ENCODE assay signal across 8 cellular contexts in the genomic region with DNA sequence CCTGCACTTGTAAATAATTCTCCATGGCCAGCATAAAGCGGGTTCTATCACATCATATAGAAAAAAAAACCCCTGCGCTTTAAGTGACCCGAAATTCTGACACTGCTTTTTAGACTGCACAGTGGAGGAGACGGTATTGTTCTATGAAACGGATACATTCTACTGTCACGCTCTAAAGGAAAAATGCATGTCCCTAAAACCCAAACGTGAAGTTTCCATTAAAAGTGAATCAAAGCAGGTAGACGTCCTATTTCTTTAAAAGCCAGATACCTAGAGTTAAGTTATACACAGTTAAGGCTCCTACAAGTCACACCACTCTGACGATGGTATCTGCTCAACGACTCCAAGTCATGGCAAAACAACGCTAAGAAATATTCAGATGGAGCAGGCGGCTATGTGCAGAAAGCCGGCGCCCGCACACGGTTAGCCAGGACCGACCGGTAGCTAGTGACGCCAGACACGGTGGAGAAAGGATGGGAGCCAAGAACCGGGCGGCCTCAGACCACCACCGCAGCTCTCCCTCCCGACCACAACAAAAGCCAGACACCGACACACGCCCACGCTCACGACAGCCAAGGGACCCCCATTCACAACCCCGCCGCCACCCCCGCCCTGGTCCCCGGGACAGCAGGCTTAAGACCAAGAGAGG. TPM values are rescaled to one million over a fixed set of nuclear protein-coding genes. Genes with fewer than 3 reads are reported as not detected.
DNase-seq lines count a peak whose midpoint lies in the region; ATAC-seq, FAIRE-seq and TF ChIP-seq lines count a peak whose summit lies in the region.

No MANE protein-coding gene starts in this region.

- CTCF ChIA-PET in HCT116 (lab: Charles Lee), result interaction anchor here (0.7 to 1.5 kb wide), 2 partner anchors 36 to 113 kb away, joined by 3 read pairs; no protein-coding TSS in a partner anchor
- CTCF ChIA-PET in GM12878 (lab: Yijun Ruan, JAX), result interaction anchor here (0.6 to 1.8 kb wide), 4 partner anchors 9 to 136 kb away, joined by 3 to 5 read pairs (median 4); no protein-coding TSS in a partner anchor

- POLR2A ChIA-PET in HCT116 (lab: Charles Lee) (interaction anchor here (0.7 to 2.4 kb wide), 6 partner anchors 15 to 77 kb away, joined by 3 to 10 read pairs (median 3); no protein-coding TSS in a partner anchor), GM12878 (lab: Charles Lee) (interaction anchor here (1.1 to 1.9 kb wide), 7 partner anchors 19 to 411 kb away, joined by 3 to 7 read pairs (median 4); a partner anchor contains a TSS)

- WGBS in GM12878 (ENCODE audit: insufficient coverage, insufficient replicate concordance, low lambda C conversion rate, missing lambda C conversion rate), result 2% methylated on average over 30 of the region's 32 CpGs

- H3K4me3 Mint-ChIP-seq in immature natural killer cell, result peak overlapping the region; percentile 85 to 96 (median 94)
- peak overlapping the region; percentile 92 for H3K4me3 Mint-ChIP-seq in stimulated activated memory B cell treated with anti-CD40 and anti-IgM and Interleukin-4, amounts not matched to agents 10 μg/mL and 1 μg/mL and 100 μg/mL, for 72 hours

- no peak for TF ChIP-seq EP300 in GM12878 (IDR thresholded peaks at IDR 0.05; ENCODE audit: borderline replicate concordance in 1 of 2, control insufficient read depth in 1 of 2, low read depth in 2 of 2, low read length in 2 of 2)

- TF ChIP-seq RAD21 in HCT116 (IDR thresholded peaks at IDR 0.05; ENCODE audit: low read depth) (no peak), GM12878 (IDR thresholded peaks at IDR 0.05; ENCODE audit: insufficient read depth, low read depth, low read length) (no peak)

- peaks cover 6 to 13% (median 10%) of the 10 kb centered on the region in 3 donors for H3K27me3 Mint-ChIP-seq in immature natural killer cell (ENCODE audit: low read depth in 3 of 3)
- no peaks in the 10 kb centered on the region for H3K27me3 Mint-ChIP-seq in stimulated activated memory B cell treated with anti-CD40 and anti-IgM and Interleukin-4, amounts not matched to agents 10 μg/mL and 1 μg/mL and 100 μg/mL, for 72 hours

- H3K4me1 ChIP-seq in HCT116 (ENCODE audit: control insufficient read depth in 1 of 2, insufficient read depth in 2 of 2, low read length in 2 of 2), result peaks cover 14 to 18% of the 10 kb centered on the region in 2 experiments
- peaks cover 3% of the 10 kb centered on the region for H3K4me1 ChIP-seq in GM12878 (ENCODE audit: control insufficient read depth, insufficient read depth, low read length)

- H3K9me3 Mint-ChIP-seq in immature natural killer cell, result no peaks in the 10 kb centered on the region
- H3K9me3 Mint-ChIP-seq in stimulated activated memory B cell treated with anti-CD40 and anti-IgM and Interleukin-4, amounts not matched to agents 10 μg/mL and 1 μg/mL and 100 μg/mL, for 72 hours, result no peaks in the 10 kb centered on the region

- H3K9me2 ChIP-seq in HCT116 (ENCODE audit: insufficient read depth), result no peaks in the 10 kb centered on the region

- DNase-seq in NCI-H524 (lab: John Stamatoyannopoulos, UW), result peak; percentile 3 to 57
- no peak for DNase-seq in NCI-H524 treated with DMSO at 0.1 percent for 48 hours (lab: John Stamatoyannopoulos, UW)
- no peak for DNase-seq in HCT116 (ENCODE audit: low read depth, low spot score)
- peak; percentile 16 for DNase-seq in NCI-H748 treated with DMSO at 0.1 percent for 48 hours (lab: John Stamatoyannopoulos, UW)
- no peak for DNase-seq in GM12878 (ENCODE audit: low read depth, low spot score)
- DNase-seq in immature natural killer cell, result peak in 1 of 3 donors; percentile 55

- peak overlapping the region; percentile 95 to 98 (median 96) for H3K27ac Mint-ChIP-seq in immature natural killer cell
- H3K27ac Mint-ChIP-seq in stimulated activated memory B cell treated with anti-CD40 and anti-IgM and Interleukin-4, amounts not matched to agents 10 μg/mL and 1 μg/mL and 100 μg/mL, for 72 hours, result peak overlapping the region; percentile 98

- peaks cover 38 to 45% of the 10 kb centered on the region in 2 donors for H3K4me1 Mint-ChIP-seq in immature natural killer cell
- peaks cover 39% of the 10 kb centered on the region for H3K4me1 Mint-ChIP-seq in stimulated activated memory B cell treated with anti-CD40 and anti-IgM and Interleukin-4, amounts not matched to agents 10 μg/mL and 1 μg/mL and 100 μg/mL, for 72 hours

- in situ Hi-C loops in GM12878 (cut with MboI), result no loop called here

- H3K36me3 Mint-ChIP-seq in immature natural killer cell, result peaks cover 4 to 19% (median 12%) of the 10 kb centered on the region in 3 donors
- peaks cover 23% of the 10 kb centered on the region for H3K36me3 Mint-ChIP-seq in stimulated activated memory B cell treated with anti-CD40 and anti-IgM and Interleukin-4, amounts not matched to agents 10 μg/mL and 1 μg/mL and 100 μg/mL, for 72 hours

- BruUV-seq in HCT116 (replicated peaks; lab: Mats Ljungman, UMichigan) (no TSS peak), GM12878 (replicated peaks; lab: Mats Ljungman, UMichigan) (no TSS peak)

- ATAC-seq in HCT116 (peak; percentile 10), GM12878 (peak; percentile 56), GM18870 (IDR thresholded peaks at IDR 0.05; ENCODE audit: unreplicated experiment) (no peak)
- ATAC-seq in stimulated activated memory B cell treated with anti-CD40 and anti-IgM and Interleukin-4, amounts not matched to agents 10 μg/mL and 1 μg/mL and 100 μg/mL, for 72 hours, result peak; percentile 40

- TF ChIP-seq CTCF in HCT116 (IDR thresholded peaks at IDR 0.05 in 2 of 3, conservative IDR thresholded peaks at IDR 0.05 in 1 of 3; ENCODE audit: borderline replicate concordance in 1 of 3, insufficient read depth in 1 of 3, low read depth in 2 of 3, low read length in 2 of 3), result no peak
- TF ChIP-seq CTCF in GM12878 (IDR thresholded peaks at IDR 0.05 in 2 of 3, conservative IDR thresholded peaks at IDR 0.05 in 1 of 3; ENCODE audit: control insufficient read depth in 2 of 3, extremely low read depth in 1 of 3, insufficient read depth in 1 of 3, low read depth in 3 of 3, low read length in 3 of 3), result no peak

- RAD21 ChIA-PET in HCT116 (lab: Charles Lee; ENCODE audit: low non-redundant PET in 1 of 2, low total read pairs in 2 of 2, uncharacterized antibody in 2 of 2, unreplicated experiment in 2 of 2), result interaction anchor here in 1 of 2 experiments (0.5 kb wide), 1 partner anchor 170 kb away, joined by 6 read pairs; no protein-coding TSS in a partner anchor
- RAD21 ChIA-PET in GM12878 (lab: Charles Lee; ENCODE audit: unreplicated experiment), result interaction anchor here (1.5 to 4.0 kb wide), 2 partner anchors 136 to 411 kb away, joined by 5 to 15 read pairs; no protein-coding TSS in a partner anchor

- H3K36me3 ChIP-seq in HCT116 (ENCODE audit: control insufficient read depth in 1 of 2, insufficient read depth in 2 of 2, low read length in 2 of 2) (peaks cover 16 to 20% of the 10 kb centered on the region in 2 experiments), GM12878 (ENCODE audit: control insufficient read depth in 2 of 2, insufficient read depth in 2 of 2, low read length in 1 of 2) (peaks cover 3 to 5% of the 10 kb centered on the region in 2 experiments; a peak in 3 of 4 replicates)

- H3K9ac ChIP-seq in HCT116 (ENCODE audit: low read length) (peak overlapping the region; percentile 94), GM12878 (ENCODE audit: control insufficient read depth, insufficient read depth, low read length) (peak overlapping the region; percentile 86)

- H3K4me3 ChIP-seq in HCT116 (replicated peaks in 1 of 2; ENCODE audit: low read depth in 1 of 2, low read length in 2 of 2), result peak overlapping the region; percentile 78 to 84
- H3K4me3 ChIP-seq in GM12878, result peak overlapping the region; percentile 99

- intact Hi-C loops in HCT116 (cut with micrococcal nuclease) (no loop called here), GM12878 (cut with micrococcal nuclease; ENCODE audit: unreplicated experiment) (loop anchor here (5.0 kb wide), 1 partner anchor 196 kb away; a partner anchor contains a TSS)

- FAIRE-seq in GM12878 (lab: Jason Lieb, UNC), result no peak

- H4K20me1 ChIP-seq in HCT116 (ENCODE audit: insufficient read depth) (peaks cover 11% of the 10 kb centered on the region; the same call in 1 of the 2 replicates), GM12878 (ENCODE audit: control insufficient read depth, insufficient read depth) (no peaks in the 10 kb centered on the region)

- H3K9me3 ChIP-seq in HCT116 (ENCODE audit: control insufficient read depth in 1 of 2, insufficient read depth in 1 of 2, low read depth in 1 of 2, low read length in 2 of 2), result no peaks in the 10 kb centered on the region
- no peaks in the 10 kb centered on the region for H3K9me3 ChIP-seq in GM12878 (replicated peaks; ENCODE audit: control insufficient read depth, insufficient read depth, low read length)

- H3K27me3 ChIP-seq in HCT116 (ENCODE audit: insufficient read depth, low read length) (no peaks in the 10 kb centered on the region), GM12878 (replicated peaks in 1 of 2; ENCODE audit: control insufficient read depth in 2 of 2, insufficient read depth in 2 of 2, low read length in 1 of 2) (no peaks in the 10 kb centered on the region)

- peak overlapping the region; percentile 100 for H3K4me2 ChIP-seq in HCT116 (ENCODE audit: low read length)
- peak overlapping the region; percentile 86 for H3K4me2 ChIP-seq in GM12878 (ENCODE audit: control insufficient read depth, insufficient read depth)

- no peak for TF ChIP-seq POLR2A in HCT116 (IDR thresholded peaks at IDR 0.05; ENCODE audit: borderline replicate concordance, extremely low read depth, insufficient read depth, insufficient read length)
- TF ChIP-seq POLR2A in GM12878 (IDR thresholded peaks at IDR 0.05; ENCODE audit: low read depth, low read length), result no peak

- H2AFZ ChIP-seq in HCT116 (ENCODE audit: low read depth, low read length, poor library complexity, severe bottlenecking) (no peak overlapping the region), GM12878 (ENCODE audit: control insufficient read depth, low read depth, low read length) (no peak overlapping the region)

- H3K79me2 ChIP-seq in HCT116 (ENCODE audit: insufficient read depth, low read length) (peaks cover 56% of the 10 kb centered on the region), GM12878 (ENCODE audit: control insufficient read depth, insufficient read depth, low read length) (peaks cover 43% of the 10 kb centered on the region)

- H3K27ac ChIP-seq in HCT116 (ENCODE audit: low read depth, low read length) (peak overlapping the region; percentile 96), GM12878 (ENCODE audit: control insufficient read depth, insufficient read depth) (peak overlapping the region; percentile 89)

- SMC1A ChIA-PET in GM12878 (lab: Charles Lee; ENCODE audit: uncharacterized antibody, unreplicated experiment), result interaction anchor here (1.1 to 1.7 kb wide), 3 partner anchors 113 to 136 kb away, joined by 3 to 4 read pairs (median 3); no protein-coding TSS in a partner anchor

RNA-seq across cellular contexts. Expression of a gene that starts 0.8 kb away (rescaled TPM):
- total RNA-seq in HCT116 (2021; ENCODE audit: unreplicated experiment) (245 TPM), GM12878 (2014; rRNA removed) (100 and 114 TPM in 2 replicates), GM12878 (2014; rRNA removed; fragmentation: Illumina TruSeq; extraction: Trizol) (404 and 421 TPM in 2 replicates), GM12878 (2021) (202 and 204 TPM in 2 replicates)
- 227 and 318 TPM in 2 replicates for polyA plus RNA-seq in HCT116 (2012)
- 141 and 142 TPM in 2 replicates for total RNA-seq in GM12878 (2013; cell fraction: nucleolus; rRNA removed)
- 197 TPM for polyA plus RNA-seq in GM12878 (2011; ENCODE audit: low read depth)
- polyA plus RNA-seq in GM12878 (2011; rRNA removed) (351 and 383 TPM in 2 replicates), GM12878 (2014; fragmentation: Illumina TruSeq; extraction: Trizol) (617 and 795 TPM in 2 replicates), GM12878 (2014; fragmentation: Nextera tagmentation; extraction: Ambion mirVana) (1,000 to 10,000 TPM; 1,587 to 1,686 TPM), GM12878 (2014; rRNA removed) (305 and 398 TPM in 2 replicates), GM12878 (2016; fragmentation: Nextera tagmentation; extraction: Ambion mirVana) (100 to 1,000 TPM; 868 to 919 TPM), immature natural killer cell (1,000 to 10,000 TPM in 2 of 3 donors, 100 to 1,000 TPM in 1; 955 to 1,349 (median 1,131) TPM)
- 151 TPM in 2 replicates for polyA plus RNA-seq in GM12878 (2011; cell fraction: cytosol; rRNA removed)
- 163 and 175 TPM in 2 replicates for polyA plus RNA-seq in GM12878 (2011; cell fraction: nucleus; rRNA removed)
- polyA plus RNA-seq in GM12878 (2012), result 274 and 324 TPM in 2 replicates
- 121 and 212 TPM in 2 replicates for polyA minus RNA-seq in GM12878 (2011; rRNA and poly(A)+ RNA removed)
- 60.8 and 63.6 TPM in 2 replicates for polyA minus RNA-seq in GM12878 (2011; cell fraction: cytosol; rRNA and poly(A)+ RNA removed)
- polyA minus RNA-seq in GM12878 (2011; cell fraction: nucleus; rRNA and poly(A)+ RNA removed), result 32.6 and 47.6 TPM in 2 replicates

RNA-seq across cellular contexts. Expression of a gene that starts 49.9 kb away (rescaled TPM):
- 167 TPM for total RNA-seq in HCT116 (2021; ENCODE audit: unreplicated experiment)
- polyA plus RNA-seq in HCT116 (2012), result 158 and 173 TPM in 2 replicates
- total RNA-seq in GM12878 (2013; cell fraction: nucleolus; rRNA removed), result 47.7 and 59.6 TPM in 2 replicates
- total RNA-seq in GM12878 (2014; rRNA removed), result 88.9 and 112 TPM in 2 replicates
- total RNA-seq in GM12878 (2014; rRNA removed; fragmentation: Illumina TruSeq; extraction: Trizol), result 62.7 and 64.6 TPM in 2 replicates
- 155 and 165 TPM in 2 replicates for total RNA-seq in GM12878 (2021)
- 32.4 TPM for polyA plus RNA-seq in GM12878 (2011; ENCODE audit: low read depth)
- 225 and 324 TPM in 2 replicates for polyA plus RNA-seq in GM12878 (2011; rRNA removed)
- polyA plus RNA-seq in GM12878 (2011; cell fraction: cytosol; rRNA removed), result 82.5 and 86.9 TPM in 2 replicates
- polyA plus RNA-seq in GM12878 (2011; cell fraction: nucleus; rRNA removed), result 46.6 and 57.0 TPM in 2 replicates
- 76.3 and 94.2 TPM in 2 replicates for polyA plus RNA-seq in GM12878 (2012)
- 83.8 and 85.3 TPM in 2 replicates for polyA plus RNA-seq in GM12878 (2014; fragmentation: Illumina TruSeq; extraction: Trizol)
- polyA plus RNA-seq in GM12878 (2014; fragmentation: Nextera tagmentation; extraction: Ambion mirVana), result 10 to 100 TPM; 18.6 to 30.9 TPM
- polyA plus RNA-seq in GM12878 (2014; rRNA removed), result 159 and 170 TPM in 2 replicates
- 100 to 1,000 TPM; 339 to 385 TPM for polyA plus RNA-seq in GM12878 (2016; fragmentation: Nextera tagmentation; extraction: Ambion mirVana)
- polyA minus RNA-seq in GM12878 (2011; rRNA and poly(A)+ RNA removed), result 45.1 and 148 TPM in 2 replicates
- 69.5 and 87.0 TPM in 2 replicates for polyA minus RNA-seq in GM12878 (2011; cell fraction: cytosol; rRNA and poly(A)+ RNA removed)
- polyA minus RNA-seq in GM12878 (2011; cell fraction: nucleus; rRNA and poly(A)+ RNA removed), result 10.0 and 23.6 TPM in 2 replicates
- 100 to 1,000 TPM; 225 to 259 (median 254) TPM for polyA plus RNA-seq in immature natural killer cell

Comparison
In these comparisons a context has a peak if more than half of its experiments do, and no peak if none do; other contexts are left out.
1. DNase-seq: peak in NCI-H524 (2 of 2) and NCI-H748 treated with DMSO at 0.1 percent for 48 hours (single experiment); none in NCI-H524 treated with DMSO at 0.1 percent for 48 hours (single experiment), HCT116 (single experiment) and GM12878 (single experiment).